Comparison of ENCODE assay signal across 21 cellular contexts in the genomic region with DNA sequence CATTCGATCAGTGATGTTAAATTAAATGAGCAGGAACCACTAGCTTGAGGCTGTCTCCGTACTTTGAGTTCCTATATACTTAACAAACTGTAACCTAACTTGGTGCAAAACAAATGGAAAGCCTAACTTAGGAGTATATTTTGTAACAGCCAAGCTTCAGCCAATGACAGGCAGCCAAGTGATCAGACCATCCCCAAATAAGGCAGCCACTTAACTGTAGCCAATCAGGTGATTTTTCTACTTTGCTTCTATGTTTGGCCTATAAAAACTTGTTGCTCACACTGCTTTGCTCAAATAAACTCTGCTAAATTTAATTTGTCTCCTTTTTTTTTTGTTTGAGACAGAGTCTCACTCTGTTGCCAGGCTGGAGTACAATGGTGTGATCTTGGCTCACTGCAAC.
"Had no signal": no experiment of that assay in that cellular context is flagged by ENCODE, and none has a peak within 500 bp of the region (broad histone marks: within the 10 kb centered on the region; RNA-seq: fewer than 3 reads in every experiment).

No MANE protein-coding gene starts in this region.

- ATAC-seq: activated CD8-positive, alpha-beta T cell treated with anti-CD3 and anti-CD28 coated beads, Interleukin-2, amount 10 ng/mL, durations not matched to agents 7 days and 5 days; WTC11 had no signal

- H3K27me3 ChIP-seq: adrenal gland, colonic mucosa had no signal

- H3K27ac ChIP-seq: adrenal gland, colonic mucosa, PC-9 had no signal

- H3K4me1 ChIP-seq: adrenal gland, colonic mucosa had no signal

- H3K27me3 Mint-ChIP-seq: activated naive CD8-positive, alpha-beta T cell treated with anti-CD3 and anti-CD28 coated beads, Interleukin-2, amount 10 ng/mL, durations not matched to agents 7 days and 5 days had no signal

- H3K4me1 Mint-ChIP-seq: activated naive CD8-positive, alpha-beta T cell treated with anti-CD3 and anti-CD28 coated beads, Interleukin-2, amount 10 ng/mL, durations not matched to agents 7 days and 5 days; WTC11 had no signal

- H3K9me3 ChIP-seq: adrenal gland, colonic mucosa had no signal

- H3K27ac Mint-ChIP-seq: activated CD8-positive, alpha-beta T cell treated with anti-CD3 and anti-CD28 coated beads, Interleukin-2, amount 10 ng/mL, durations not matched to agents 7 days and 5 days; activated naive CD8-positive, alpha-beta T cell treated with anti-CD3 and anti-CD28 coated beads, Interleukin-2, amount 10 ng/mL, durations not matched to agents 7 days and 5 days; T-helper 1 cell treated with Interleukin-12 subunit alpha and Interleukin-12 subunit beta and Interleukin-4 antibody, amounts not matched to agents 30 μg/mL and 1 μg/mL, for 36 hours; WTC11 had no signal

- H3K36me3 Mint-ChIP-seq: activated naive CD8-positive, alpha-beta T cell treated with anti-CD3 and anti-CD28 coated beads, Interleukin-2, amount 10 ng/mL, durations not matched to agents 7 days and 5 days; WTC11 had no signal

- H3K4me3 ChIP-seq: adrenal gland, colonic mucosa, PC-9 had no signal

- H3K36me3 ChIP-seq: adrenal gland, colonic mucosa had no signal

- H3K4me2 ChIP-seq: PC-9 had no signal

- DNase-seq: activated CD4-positive, alpha-beta T cell treated with anti-CD3 and anti-CD28 coated beads for 48 hours; activated CD4-positive, alpha-beta T cell treated with anti-CD3 and anti-CD28 coated beads, Interleukin-2, amount 50 U/mL, for 4 hours; activated CD4-positive, CD25-positive, alpha-beta regulatory T cell treated with anti-CD3 and anti-CD28 coated beads, Interleukin-2, amount 50 U/mL, for 72 hours; activated CD8-positive, alpha-beta memory T cell treated with anti-CD3 and anti-CD28 coated beads, Interleukin-2, amount 50 U/mL, for 48 hours; activated CD8-positive, alpha-beta T cell treated with anti-CD3 and anti-CD28 coated beads, Interleukin-2, amount 10 ng/mL, durations not matched to agents 7 days and 5 days; activated naive CD4-positive, alpha-beta T cell treated with anti-CD3 and anti-CD28 coated beads, Interleukin-2, amount 50 U/mL, for 16 hours; activated naive CD8-positive, alpha-beta T cell treated with anti-CD3 and anti-CD28 coated beads, Interleukin-2, amount 10 ng/mL, durations not matched to agents 7 days and 5 days; activated T-cell treated with anti-CD3 and anti-CD28 coated beads, Interleukin-2, amount 50 U/mL, for 1 hour; adrenal gland; anterior cingulate cortex; caudate nucleus; colonic mucosa; NCI-H1105 treated with DMSO at 0.1 percent for 48 hours; NCI-H1436 treated with DMSO at 0.1 percent for 48 hours; NCI-H187; NCI-H2081; NCI-H446; PC-9; SHP77 treated with DMSO at 0.1 percent for 48 hours had no signal

- H3K4me3 Mint-ChIP-seq: activated CD8-positive, alpha-beta T cell treated with anti-CD3 and anti-CD28 coated beads, Interleukin-2, amount 10 ng/mL, durations not matched to agents 7 days and 5 days; activated naive CD8-positive, alpha-beta T cell treated with anti-CD3 and anti-CD28 coated beads, Interleukin-2, amount 10 ng/mL, durations not matched to agents 7 days and 5 days; T-helper 1 cell treated with Interleukin-12 subunit alpha and Interleukin-12 subunit beta and Interleukin-4 antibody, amounts not matched to agents 30 μg/mL and 1 μg/mL, for 36 hours; WTC11 had no signal

- H3K9me3 Mint-ChIP-seq: activated naive CD8-positive, alpha-beta T cell treated with anti-CD3 and anti-CD28 coated beads, Interleukin-2, amount 10 ng/mL, durations not matched to agents 7 days and 5 days; T-helper 1 cell treated with Interleukin-12 subunit alpha and Interleukin-12 subunit beta and Interleukin-4 antibody, amounts not matched to agents 30 μg/mL and 1 μg/mL, for 36 hours; WTC11 had no signal

- H2AFZ ChIP-seq: PC-9 had no signal
